12 cellular contexts compared by ENCODE assay signal in the genomic region with DNA sequence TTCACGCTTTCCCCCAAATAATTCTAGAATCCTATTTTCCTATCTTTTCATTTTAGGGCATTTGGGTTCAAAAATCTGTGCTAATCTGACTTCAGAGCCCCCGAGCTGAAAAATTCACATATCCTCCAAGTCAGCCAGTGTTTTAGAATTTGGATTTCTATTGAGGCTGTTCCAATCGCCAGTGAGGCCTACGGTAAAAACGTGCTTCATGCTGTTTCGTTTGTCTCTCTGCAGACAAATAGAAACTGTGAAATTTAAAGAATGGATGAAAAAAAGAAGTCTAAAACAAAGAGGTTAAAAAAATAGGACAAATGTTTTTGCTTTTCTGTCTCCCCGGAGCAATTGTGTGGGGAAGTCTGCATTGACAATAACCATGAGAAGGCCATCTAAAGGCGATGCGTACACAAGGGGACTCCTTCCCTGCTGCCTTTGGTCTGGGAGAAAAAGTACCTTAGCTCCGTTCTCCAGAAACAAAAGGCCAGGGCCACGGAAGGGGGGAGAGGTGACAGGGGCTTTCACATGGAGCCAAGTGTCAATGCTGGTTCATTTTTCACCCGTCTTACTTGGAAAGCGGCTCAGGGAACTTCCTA. TPM values are rescaled to one million over a fixed set of nuclear protein-coding genes. Genes with fewer than 3 reads are reported as not detected.
DNase-seq lines count a peak whose midpoint lies in the region; ATAC-seq and TF ChIP-seq lines count a peak whose summit lies in the region.
"Had no signal": no experiment of that assay in that cellular context is flagged by ENCODE, and none has a peak within 500 bp of the region (broad histone marks: within the 10 kb centered on the region; RNA-seq: fewer than 3 reads in every experiment).

No MANE protein-coding gene starts in this region.

- no peaks in the 10 kb centered on the region for H3K9me2 ChIP-seq in SK-N-SH

- peaks cover 59 to 75% of the 10 kb centered on the region in 2 experiments for H3K4me1 ChIP-seq in SK-N-SH (ENCODE audit: control insufficient read depth in 1 of 2, insufficient read depth in 2 of 2, low read depth in 1 of 2, low read length in 1 of 2)
- peaks cover 6 to 41% of the 10 kb centered on the region in 2 donors for H3K4me1 ChIP-seq in muscle layer of duodenum (ENCODE audit: control insufficient read depth in 1 of 2, insufficient read depth in 2 of 2, low read length in 2 of 2)
- H3K4me1 ChIP-seq in upper lobe of right lung: peaks cover 54% of the 10 kb centered on the region

- H3K4me2 ChIP-seq in SK-N-SH: peak overlapping the region; percentile 94

- peak overlapping the region; percentile 71; the same call in 1 of the 2 replicates for H2AFZ ChIP-seq in SK-N-SH (ENCODE audit: low read depth)

- H3K27me3 ChIP-seq in SK-N-SH (ENCODE audit: insufficient read depth): no peaks in the 10 kb centered on the region
- no peaks in the 10 kb centered on the region for H3K27me3 ChIP-seq in muscle layer of duodenum (ENCODE audit: low read depth, low read length)
- H3K27me3 ChIP-seq in upper lobe of right lung: no peaks in the 10 kb centered on the region

- H3K36me3 ChIP-seq in SK-N-SH (replicated peaks in 1 of 2; ENCODE audit: control insufficient read depth in 1 of 2, insufficient read depth in 2 of 2, low read length in 1 of 2) (no peaks in the 10 kb centered on the region), muscle layer of duodenum (ENCODE audit: control insufficient read depth in 1 of 2, insufficient read depth in 2 of 2, low read length in 2 of 2) (peaks cover 0 to 7% of the 10 kb centered on the region in 2 donors), upper lobe of right lung (no peaks in the 10 kb centered on the region)

- DNase-seq in SK-N-SH: no peak
- DNase-seq in dermis blood vessel endothelial cell: peak; percentile 47
- no peak for DNase-seq in upper lobe of right lung
- DNase-seq in T-helper 9 cell: no peak
- no peak for DNase-seq in NK-92 treated with Interleukin-12 subunit alpha and Interleukin-12 subunit beta, amount 100 ng/mL, for 24 hours (lab: John Stamatoyannopoulos, UW)
- DNase-seq in superior temporal gyrus (ENCODE audit: extremely low spot score): no peak
- DNase-seq: activated CD8-positive, alpha-beta T cell treated with anti-CD3 and anti-CD28 coated beads for 36 hours; activated naive CD4-positive, alpha-beta T cell treated with anti-CD3 and anti-CD28 coated beads, Interleukin-2, amount 10 ng/mL, durations not matched to agents 7 days and 5 days; naive B cell had no signal

- peaks cover 97% of the 10 kb centered on the region for H3K79me2 ChIP-seq in SK-N-SH (ENCODE audit: insufficient read depth)

- POLR2A ChIA-PET in SK-N-SH (lab: Yijun Ruan, JAX): no interaction called here

- ATAC-seq in SK-N-SH treated with all-trans-retinoic acid at 6 μM for 48 hours: no peak
- no peak for ATAC-seq in upper lobe of right lung
- ATAC-seq: activated CD8-positive, alpha-beta T cell treated with anti-CD3 and anti-CD28 coated beads for 36 hours had no signal

- TF ChIP-seq CTCF in SK-N-SH (IDR thresholded peaks at IDR 0.05): no peak
- TF ChIP-seq CTCF in upper lobe of right lung (IDR thresholded peaks at IDR 0.05): no peak

- no peak for TF ChIP-seq EP300 in SK-N-SH (IDR thresholded peaks at IDR 0.05; ENCODE audit: borderline replicate concordance in 1 of 2, low read depth in 1 of 2, low read length in 1 of 2)

- H3K9me3 ChIP-seq in SK-N-SH (no peaks in the 10 kb centered on the region), muscle layer of duodenum (ENCODE audit: control insufficient read depth in 1 of 2, low read length in 2 of 2) (no peaks in the 10 kb centered on the region), upper lobe of right lung (no peaks in the 10 kb centered on the region)

- H4K20me1 ChIP-seq in SK-N-SH (ENCODE audit: insufficient read depth): no peaks in the 10 kb centered on the region

- H3F3A ChIP-seq in SK-N-SH (replicated peaks; ENCODE audit: insufficient read depth): peaks cover 29% of the 10 kb centered on the region

- WGBS in SK-N-SH (ENCODE audit: low lambda C conversion rate): 84% methylated on average over 13 of the region's 13 CpGs

- H3K4me3 ChIP-seq in SK-N-SH (ENCODE audit: low read depth in 2 of 2, low read length in 1 of 2) (no peak overlapping the region), muscle layer of duodenum (ENCODE audit: low read depth in 1 of 2, low read length in 2 of 2) (no peak overlapping the region), upper lobe of right lung (no peak overlapping the region)

- intact Hi-C loops in upper lobe of right lung (cut with DNase I): no loop called here

- H3K27ac ChIP-seq in SK-N-SH (ENCODE audit: low read depth in 2 of 2, low read length in 1 of 2) (peak overlapping the region; percentile 74 to 90), muscle layer of duodenum (ENCODE audit: low read length) (peak overlapping the region; percentile 68), upper lobe of right lung (peak overlapping the region; percentile 70)
- H3K27ac ChIP-seq: HL-60 had no signal

- no peak for TF ChIP-seq RAD21 in SK-N-SH (IDR thresholded peaks at IDR 0.05; ENCODE audit: low read length)

- CTCF ChIA-PET in SK-N-SH (lab: Yijun Ruan, JAX): interaction anchor here (1.1 to 4.5 kb wide), 5 partner anchors 92 to 826 kb away, joined by 4 to 17 read pairs (median 4); no protein-coding TSS in a partner anchor

- peak overlapping the region; percentile 91 for H3K9ac ChIP-seq in SK-N-SH

TF ChIP-seq in SK-N-SH, 30 proteins besides CTCF, POLR2A, EP300 and RAD21:
- TF ChIP-seq MXI1 (IDR thresholded peaks at IDR 0.05; ENCODE audit: low read depth, low read length) (no peak), POLR2AphosphoS5 (IDR thresholded peaks at IDR 0.05; ENCODE audit: low read depth, low read length) (no peak), EZH2phosphoT487 (IDR thresholded peaks at IDR 0.05; ENCODE audit: borderline replicate concordance, low read depth) (no peak), NRF1 (IDR thresholded peaks at IDR 0.05; ENCODE audit: low read depth, low read length) (no peak), GABPA (IDR thresholded peaks at IDR 0.05; ENCODE audit: low read depth) (no peak), FOXJ3 (CRISPR knock-in tag; IDR thresholded peaks at IDR 0.05) (no peak), JUND (IDR thresholded peaks at IDR 0.05) (no peak), GATA2 (CRISPR knock-in tag; IDR thresholded peaks at IDR 0.05) (no peak), SIN3A (IDR thresholded peaks at IDR 0.05; ENCODE audit: borderline replicate concordance, low read depth, low read length) (no peak), RXRA (IDR thresholded peaks at IDR 0.05; ENCODE audit: borderline replicate concordance, low read depth) (no peak)
- TF ChIP-seq, protein P1, sequence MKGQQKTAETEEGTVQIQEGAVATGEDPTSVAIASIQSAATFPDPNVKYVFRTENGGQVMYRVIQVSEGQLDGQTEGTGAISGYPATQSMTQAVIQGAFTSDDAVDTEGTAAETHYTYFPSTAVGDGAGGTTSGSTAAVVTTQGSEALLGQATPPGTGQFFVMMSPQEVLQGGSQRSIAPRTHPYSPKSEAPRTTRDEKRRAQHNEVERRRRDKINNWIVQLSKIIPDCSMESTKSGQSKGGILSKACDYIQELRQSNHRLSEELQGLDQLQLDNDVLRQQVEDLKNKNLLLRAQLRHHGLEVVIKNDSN (IDR thresholded peaks at IDR 0.05; ENCODE audit: borderline replicate concordance, low read depth): no peak
- TF ChIP-seq, protein P2, sequence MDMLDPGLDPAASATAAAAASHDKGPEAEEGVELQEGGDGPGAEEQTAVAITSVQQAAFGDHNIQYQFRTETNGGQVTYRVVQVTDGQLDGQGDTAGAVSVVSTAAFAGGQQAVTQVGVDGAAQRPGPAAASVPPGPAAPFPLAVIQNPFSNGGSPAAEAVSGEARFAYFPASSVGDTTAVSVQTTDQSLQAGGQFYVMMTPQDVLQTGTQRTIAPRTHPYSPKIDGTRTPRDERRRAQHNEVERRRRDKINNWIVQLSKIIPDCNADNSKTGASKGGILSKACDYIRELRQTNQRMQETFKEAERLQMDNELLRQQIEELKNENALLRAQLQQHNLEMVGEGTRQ (IDR thresholded peaks at IDR 0.05; ENCODE audit: borderline replicate concordance, low read depth, low read length): no peak

TF ChIP-seq in SK-N-SH treated with all-trans-retinoic acid at 6 μM for 48 hours, 23 proteins besides CTCF, POLR2A, EP300 and RAD21:
- TF ChIP-seq ZNF70 (CRISPR knock-in tag; IDR thresholded peaks at IDR 0.05) (no peak), ISL1 (CRISPR knock-in tag; IDR thresholded peaks at IDR 0.05) (no peak), ZFP30 (CRISPR knock-in tag; IDR thresholded peaks at IDR 0.05) (no peak), ZC3H10 (CRISPR knock-in tag; IDR thresholded peaks at IDR 0.05) (no peak)

RNA-seq across cellular contexts. Expression of a gene that starts 4.6 kb away (rescaled TPM):
- polyA plus RNA-seq in SK-N-SH (2012; rRNA removed): 1.9 and 2.0 TPM in 2 replicates
- polyA plus RNA-seq in SK-N-SH (2012; cell fraction: cytosol; rRNA removed): 1.9 and 2.0 TPM in 2 replicates
- 4.1 and 5.0 TPM in 2 replicates for polyA plus RNA-seq in SK-N-SH (2012; cell fraction: nucleus; rRNA removed)
- 5.6 and 9.1 TPM in 2 replicates for total RNA-seq in dermis blood vessel endothelial cell
- total RNA-seq in upper lobe of right lung: 29.0 TPM
